In the genomic region with DNA sequence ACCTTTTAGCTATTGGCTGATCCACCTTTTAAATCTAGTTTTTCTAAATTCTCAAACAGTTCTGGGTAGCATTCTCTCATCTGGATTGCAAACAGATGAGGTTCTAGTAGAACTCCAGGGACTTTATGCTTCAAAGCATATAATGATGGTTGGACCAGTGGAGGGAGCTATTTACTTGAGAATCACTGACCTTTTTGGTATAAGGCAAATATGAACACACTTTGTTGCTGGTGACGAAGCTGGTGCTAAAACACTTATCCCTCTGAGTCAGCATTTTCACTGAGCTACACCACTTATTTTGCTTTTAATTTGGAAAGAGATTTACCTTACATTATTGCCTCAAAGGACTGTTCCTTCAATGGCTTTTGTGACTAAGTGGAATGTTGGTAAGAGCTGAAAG, we compare ENCODE assay signal across 9 cellular contexts. TPM values are rescaled to one million over a fixed set of nuclear protein-coding genes. Genes with fewer than 3 reads are reported as not detected.
DNase-seq lines count a peak whose midpoint lies in the region; ATAC-seq and TF ChIP-seq lines count a peak whose summit lies in the region.
"Had no signal": no experiment of that assay in that cellular context is flagged by ENCODE, and none has a peak within 500 bp of the region (broad histone marks: within the 10 kb centered on the region; RNA-seq: fewer than 3 reads in every experiment).

No MANE protein-coding gene starts in this region.

- no peak for TF ChIP-seq EP300 in stomach (IDR thresholded peaks at IDR 0.05)

- H3K4me3 ChIP-seq in Karpas-422 (ENCODE audit: low read length) = no peak overlapping the region
- H3K4me3 ChIP-seq in stomach = no peak overlapping the region

- ATAC-seq in HG03025 (IDR thresholded peaks at IDR 0.05; ENCODE audit: low FRiP score, unreplicated experiment) (no peak), GM19328 (IDR thresholded peaks at IDR 0.05; ENCODE audit: unreplicated experiment) (no peak)

- H3K9me3 ChIP-seq in Karpas-422 (ENCODE audit: low read length) = peaks cover 9% of the 10 kb centered on the region; the same call in 1 of the 2 replicates
- H3K9me3 ChIP-seq in stomach = no peaks in the 10 kb centered on the region

- intact Hi-C loops in stomach (cut with DNase I; ENCODE audit: low total_unique reads) = no loop called here

- no peak for TF ChIP-seq POLR2A in stomach (IDR thresholded peaks at IDR 0.05)

- H3K9me2 ChIP-seq in Karpas-422 (replicated peaks; ENCODE audit: insufficient read depth, low read length) = no peaks in the 10 kb centered on the region

- no peaks in the 10 kb centered on the region for H3K27me3 ChIP-seq in Karpas-422 (ENCODE audit: low read length)
- H3K27me3 ChIP-seq in stomach = no peaks in the 10 kb centered on the region

- H3K79me2 ChIP-seq in Karpas-422 (ENCODE audit: low read length) = no peaks in the 10 kb centered on the region

- no peaks in the 10 kb centered on the region for H4K20me1 ChIP-seq in Karpas-422 (ENCODE audit: insufficient read depth, low read depth, low read length)

- H3K27ac ChIP-seq in Karpas-422 (ENCODE audit: low read length) (no peak overlapping the region), stomach (no peak overlapping the region)

- no peaks in the 10 kb centered on the region for H3K4me1 ChIP-seq in Karpas-422 (ENCODE audit: low read length)
- H3K4me1 ChIP-seq in stomach = no peaks in the 10 kb centered on the region

- WGBS in stomach, 5 donors = 31 to 39% (median 36%) methylated on average over 1 of the region's 1 CpG

- DNase-seq in COR-L47 (lab: John Stamatoyannopoulos, UW) (peak; percentile 33), Karpas-422 (peak; percentile 47), SHP77 treated with DMSO at 0.1 percent for 48 hours (lab: John Stamatoyannopoulos, UW) (peak; percentile 62), inferior parietal cortex (ENCODE audit: extremely low spot score) (peak; percentile 30), stomach (no peak)
- no peak for DNase-seq in stimulated activated naive CD4-positive, alpha-beta T cell (lab: John Stamatoyannopoulos, UW)

- H3K36me3 ChIP-seq in Karpas-422 (ENCODE audit: insufficient read depth, low read length) (no peaks in the 10 kb centered on the region), stomach (no peaks in the 10 kb centered on the region)

- no peak overlapping the region for H2AFZ ChIP-seq in Karpas-422 (ENCODE audit: low read length)

- H3K9ac ChIP-seq in Karpas-422 (ENCODE audit: low read length) = no peak overlapping the region

- H3K4me2 ChIP-seq in Karpas-422 (ENCODE audit: low read depth, low read length, poor library complexity, severe bottlenecking) = no peak overlapping the region

- no peak for TF ChIP-seq CTCF in stomach (IDR thresholded peaks at IDR 0.05)

RNA-seq across cellular contexts. Expression of a gene that starts 58.6 kb away (rescaled TPM):
- total RNA-seq in Karpas-422 (2014; rRNA removed; shearing (Covaris generic); ENCODE audit: low replicate concordance) = not detected in 2 replicates
- total RNA-seq in stomach = 1 to 10 TPM in 1 of 5 donors, under 1 TPM in 1, not detected in 3; 0.72 to 2.6 TPM
- polyA plus RNA-seq in stomach = under 1 TPM in 2 of 3 donors, not detected in 1; 0.06 to 0.48 TPM
- total RNA-seq: dermis microvascular lymphatic vessel endothelial cell had no signal

Comparison
In these comparisons a context has a peak if more than half of its experiments do, and no peak if none do; other contexts are left out.
1. DNase-seq: peak in COR-L47 (single experiment), Karpas-422 (single experiment), SHP77 treated with DMSO at 0.1 percent for 48 hours (single experiment) and inferior parietal cortex (single experiment); none in stimulated activated naive CD4-positive, alpha-beta T cell (0 of 6) and stomach (single experiment).